40 cellular contexts compared by ENCODE assay signal in the genomic region with DNA sequence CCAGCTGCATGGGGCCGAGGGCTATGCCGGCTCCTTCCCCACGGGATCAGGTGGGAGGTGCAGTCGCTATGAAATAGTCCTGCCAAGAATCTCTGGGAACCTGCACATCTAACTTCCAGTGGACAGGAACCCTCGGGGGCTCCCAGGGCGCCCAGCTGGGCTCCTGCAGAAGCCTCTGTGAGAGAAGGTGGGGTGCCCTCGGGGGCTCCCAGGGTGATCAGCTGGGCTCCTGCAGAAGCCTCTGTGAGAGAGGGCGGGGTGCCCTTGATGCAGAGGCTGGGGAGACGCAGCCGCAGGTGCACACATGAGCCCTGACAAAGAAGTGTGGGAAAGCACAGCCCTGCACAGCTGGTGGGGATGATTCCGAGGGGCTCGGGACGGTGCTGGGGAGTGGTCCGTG. TPM values are rescaled to one million over a fixed set of nuclear protein-coding genes. Genes with fewer than 3 reads are reported as not detected.
"Had no signal": no experiment of that assay in that cellular context is flagged by ENCODE, and none has a peak within 500 bp of the region (broad histone marks: within the 10 kb centered on the region; RNA-seq: fewer than 3 reads in every experiment).

No MANE protein-coding gene starts in this region.

- H3K4me3 Mint-ChIP-seq: activated CD4-positive, alpha-beta T cell treated with anti-CD3 and anti-CD28 coated beads, Interleukin-2, amount 10 ng/mL, durations not matched to agents 24 days and 14 days; activated CD8-positive, alpha-beta T cell treated with anti-CD3 and anti-CD28 coated beads, Interleukin-2, amount 10 ng/mL, durations not matched to agents 7 days and 5 days; activated naive CD4-positive, alpha-beta T cell treated with anti-CD3 and anti-CD28 coated beads, Interleukin-2, amount 50 U/mL, for 24 hours; activated naive CD8-positive, alpha-beta T cell treated with anti-CD3 and anti-CD28 coated beads, Interleukin-2, amount 10 ng/mL, durations not matched to agents 7 days and 5 days; activated T-cell treated with anti-CD3 and anti-CD28 coated beads, Interleukin-2, amount 50 U/mL, for 24 hours; central memory CD8-positive, alpha-beta T cell had no signal

- H3K27me3 ChIP-seq: ascending aorta, MG63 had no signal

- ATAC-seq: activated CD8-positive, alpha-beta T cell treated with anti-CD3 and anti-CD28 coated beads, Interleukin-2, amount 10 ng/mL, durations not matched to agents 7 days and 5 days; PC-3; T-cell had no signal

- H3K27ac Mint-ChIP-seq: activated CD4-positive, alpha-beta T cell treated with anti-CD3 and anti-CD28 coated beads, Interleukin-2, amount 10 ng/mL, durations not matched to agents 24 days and 14 days; activated naive CD4-positive, alpha-beta T cell treated with anti-CD3 and anti-CD28 coated beads, Interleukin-2, amount 50 U/mL, for 24 hours; activated T-cell treated with anti-CD3 and anti-CD28 coated beads, Interleukin-2, amount 50 U/mL, for 24 hours; activated T-helper 2 cell treated with anti-CD3 and anti-CD28 coated beads, Interferon-gamma antibody, Interleukin-2, Interleukin-4, amounts not matched to agents 10 μg/mL and 5 μg/mL and 100 μg/mL, durations not matched to agents 14 hours and 24 hours and 36 hours; T-cell had no signal

- H3K36me3 Mint-ChIP-seq: activated naive CD4-positive, alpha-beta T cell treated with anti-CD3 and anti-CD28 coated beads, Interleukin-2, amount 50 U/mL, for 24 hours; activated naive CD8-positive, alpha-beta T cell treated with anti-CD3 and anti-CD28 coated beads, Interleukin-2, amount 10 ng/mL, durations not matched to agents 7 days and 5 days; T-cell had no signal

- H3K27ac ChIP-seq: ascending aorta, cardiac muscle cell, Peyer's patch, SJSA1, WERI-Rb-1 had no signal

- H3K4me2 ChIP-seq: SK-N-SH had no signal

- H3K9ac ChIP-seq: SK-N-SH had no signal

- H3K4me3 ChIP-seq: ascending aorta, cardiac muscle cell, MG63, Peyer's patch, SJSA1 had no signal

- H3K9me3 Mint-ChIP-seq: activated CD4-positive, alpha-beta T cell treated with anti-CD3 and anti-CD28 coated beads, Interleukin-2, amount 10 ng/mL, durations not matched to agents 24 days and 14 days; activated naive CD4-positive, alpha-beta T cell treated with anti-CD3 and anti-CD28 coated beads, Interleukin-2, amount 50 U/mL, for 24 hours; activated naive CD8-positive, alpha-beta T cell treated with anti-CD3 and anti-CD28 coated beads, Interleukin-2, amount 10 ng/mL, durations not matched to agents 7 days and 5 days; activated T-cell treated with anti-CD3 and anti-CD28 coated beads, Interleukin-2, amount 50 U/mL, for 24 hours; activated T-helper 2 cell treated with anti-CD3 and anti-CD28 coated beads, Interferon-gamma antibody, Interleukin-2, Interleukin-4, amounts not matched to agents 10 μg/mL and 5 μg/mL and 100 μg/mL, durations not matched to agents 14 hours and 24 hours and 36 hours; central memory CD8-positive, alpha-beta T cell; T-cell had no signal

- H3K36me3 ChIP-seq: ascending aorta, cardiac muscle cell, MG63, Peyer's patch, SJSA1, WERI-Rb-1 had no signal

- DNase-seq: activated CD4-positive, alpha-beta T cell treated with anti-CD3 and anti-CD28 coated beads for 1 hour; activated CD4-positive, alpha-beta T cell treated with anti-CD3 and anti-CD28 coated beads, Interleukin-2, amount 10 ng/mL, durations not matched to agents 24 days and 14 days; activated CD4-positive, alpha-beta T cell treated with anti-CD3 and anti-CD28 coated beads, Interleukin-2, amount 50 U/mL, for 48 hours; activated CD4-positive, CD25-positive, alpha-beta regulatory T cell; activated CD8-positive, alpha-beta T cell treated with anti-CD3 and anti-CD28 coated beads, Interleukin-2, amount 10 ng/mL, durations not matched to agents 7 days and 5 days; activated gamma-delta T cell; activated naive CD4-positive, alpha-beta T cell treated with Interleukin-2 at 50 U/mL for 16 hours; activated naive CD8-positive, alpha-beta T cell treated with anti-CD3 and anti-CD28 coated beads, Interleukin-2, amount 10 ng/mL, durations not matched to agents 7 days and 5 days; activated T-cell treated with anti-CD3 and anti-CD28 coated beads, Interleukin-2, amount 50 U/mL, for 24 hours; amygdala; Kasumi-1; KG1; NCI-H1048; NCI-H1105 treated with DMSO at 0.1 percent for 48 hours; NCI-H1436 treated with DMSO at 0.1 percent for 48 hours; NCI-H1930; NCI-H2081 treated with DMSO at 0.1 percent for 48 hours; NCI-H2171; NCI-H510A; NCI-H526; NCI-H748 treated with DMSO at 0.1 percent for 48 hours; NK-92 treated with Interleukin-12 subunit alpha and Interleukin-12 subunit beta, amount 100 ng/mL, for 24 hours; PC-3; Peyer's patch; RPMI8226; SHP77 treated with DMSO at 0.1 percent for 48 hours; SK-N-SH; T-cell; T-helper 2 cell; T-helper 9 cell; WERI-Rb-1 had no signal

- H3K9me3 ChIP-seq: ascending aorta, MG63, Peyer's patch, SJSA1, SK-N-SH had no signal

- H3K4me1 ChIP-seq: ascending aorta, SJSA1 had no signal

RNA-seq across cellular contexts. Expression of a gene that starts 5.9 kb away (rescaled TPM):
- total RNA-seq: activated CD4-positive, alpha-beta T cell treated with anti-CD3 and anti-CD28 coated beads, Interleukin-2, amount 10 ng/mL, durations not matched to agents 24 days and 14 days; activated CD8-positive, alpha-beta T cell treated with anti-CD3 and anti-CD28 coated beads, Interleukin-2, amount 10 ng/mL, durations not matched to agents 7 days and 5 days; activated T-helper 2 cell treated with anti-CD3 and anti-CD28 coated beads, Interferon-gamma antibody, Interleukin-2, Interleukin-4, amounts not matched to agents 10 μg/mL and 5 μg/mL and 100 μg/mL, durations not matched to agents 14 hours and 24 hours and 36 hours; cardiac muscle cell; chondrocyte; PC-3; SJSA1 had no signal
- polyA plus RNA-seq: cardiac muscle cell, SK-N-SH had no signal

RNA-seq across cellular contexts. Expression of a gene that starts 13.6 kb away (rescaled TPM):
- total RNA-seq: activated CD8-positive, alpha-beta T cell treated with anti-CD3 and anti-CD28 coated beads, Interleukin-2, amount 10 ng/mL, durations not matched to agents 7 days and 5 days; activated naive CD8-positive, alpha-beta T cell treated with anti-CD3 and anti-CD28 coated beads, Interleukin-2, amount 10 ng/mL, durations not matched to agents 7 days and 5 days; ascending aorta; cardiac muscle cell; chondrocyte; PC-3; Peyer's patch; SJSA1 had no signal
- polyA plus RNA-seq: adipose tissue, cardiac muscle cell, SK-N-SH had no signal

RNA-seq across cellular contexts. Expression of a gene that starts 33.1 kb away (rescaled TPM):
- total RNA-seq: SJSA1 had no signal
